ENCODE assay signal across 9 cellular contexts in genomic region chr5:67015577-67016290, GRCh38.
DNase-seq lines count a peak whose midpoint lies in the region; ATAC-seq, FAIRE-seq and TF ChIP-seq lines count a peak whose summit lies in the region.
"Had no signal": no experiment of that assay in that cellular context is flagged by ENCODE, and none has a peak within 500 bp of the region (broad histone marks: within the 10 kb centered on the region; RNA-seq: fewer than 3 reads in every experiment).

No MANE protein-coding gene starts in this region.

- H3K27ac ChIP-seq in astrocyte (ENCODE audit: low read depth, low read length): peak overlapping the region; percentile 67

- intact Hi-C loops in left colon (cut with DNase I, micrococcal nuclease): no loop called here

- H3K9me3 ChIP-seq in astrocyte (ENCODE audit: insufficient read depth, low read depth, low read length): no peaks in the 10 kb centered on the region

- H2AFZ ChIP-seq in astrocyte (ENCODE audit: low read depth, low read length): no peak overlapping the region

- peaks cover 51% of the 10 kb centered on the region for H3K4me1 ChIP-seq in astrocyte (ENCODE audit: insufficient read depth, low read length)

- H3K4me3 Mint-ChIP-seq in astrocyte (ENCODE audit: unreplicated experiment) (peak overlapping the region; percentile 10), type B pancreatic cell (peak overlapping the region; percentile 2)
- H3K4me3 Mint-ChIP-seq: B cell had no signal

- no peaks in the 10 kb centered on the region for H3K36me3 ChIP-seq in astrocyte (ENCODE audit: insufficient read depth, low read length)

- ATAC-seq in left colon: peak; percentile 63
- no peak for ATAC-seq in GM21360 (IDR thresholded peaks at IDR 0.05; ENCODE audit: unreplicated experiment)

- peak overlapping the region; percentile 18 for H3K4me3 ChIP-seq in astrocyte (ENCODE audit: insufficient read depth, low read depth, low read length)

- no peaks in the 10 kb centered on the region for H4K20me1 ChIP-seq in astrocyte (ENCODE audit: insufficient read depth, low read length)

- peaks cover 62% of the 10 kb centered on the region for H3K4me1 Mint-ChIP-seq in astrocyte (ENCODE audit: low read depth, unreplicated experiment)
- peaks cover 49% of the 10 kb centered on the region for H3K4me1 Mint-ChIP-seq in type B pancreatic cell (ENCODE audit: unreplicated experiment)

- DNase-seq in NCI-H82 (lab: John Stamatoyannopoulos, UW) (peak; percentile 11), NCI-H82 treated with DMSO at 0.1 percent for 48 hours (lab: John Stamatoyannopoulos, UW; ENCODE audit: unreplicated experiment) (no peak), astrocyte (ENCODE audit: low read depth) (peak; percentile 91), left colon (no peak), type B pancreatic cell (ENCODE audit: extremely low spot score, unreplicated experiment) (no peak), middle frontal gyrus (ENCODE audit: extremely low spot score, low spot score) (no peak)
- no peak for DNase-seq in activated CD4-positive, alpha-beta T cell treated with anti-CD3 and anti-CD28 coated beads for 48 hours

- no peaks in the 10 kb centered on the region for H3K27me3 ChIP-seq in astrocyte (ENCODE audit: insufficient read depth, low read length)

- H3K27ac Mint-ChIP-seq in astrocyte (ENCODE audit: unreplicated experiment) (peak overlapping the region; percentile 85), type B pancreatic cell (peak overlapping the region; percentile 62)
- H3K27ac Mint-ChIP-seq: B cell had no signal

- peak overlapping the region; percentile 60 for H3K9ac ChIP-seq in astrocyte (ENCODE audit: low read length)

- H3K27me3 Mint-ChIP-seq in astrocyte (ENCODE audit: low read depth, unreplicated experiment) (no peaks in the 10 kb centered on the region), type B pancreatic cell (no peaks in the 10 kb centered on the region)
- H3K27me3 Mint-ChIP-seq: B cell had no signal

- no peak for TF ChIP-seq CTCF in astrocyte (IDR thresholded peaks at IDR 0.05; ENCODE audit: insufficient read depth, low read depth, low read length)
- TF ChIP-seq CTCF in type B pancreatic cell (conservative IDR thresholded peaks at IDR 0.05): no peak

- H3K9me3 Mint-ChIP-seq in astrocyte (ENCODE audit: unreplicated experiment): no peaks in the 10 kb centered on the region
- H3K9me3 Mint-ChIP-seq in type B pancreatic cell: no peaks in the 10 kb centered on the region

- H3K79me2 ChIP-seq in astrocyte (ENCODE audit: insufficient read depth, low read length): peaks cover 87% of the 10 kb centered on the region

- H3K36me3 Mint-ChIP-seq in astrocyte (ENCODE audit: low read depth, unreplicated experiment) (no peaks in the 10 kb centered on the region), type B pancreatic cell (no peaks in the 10 kb centered on the region)

- no peak for FAIRE-seq in astrocyte (lab: Jason Lieb, UNC)

- peak overlapping the region; percentile 72 for H3K4me2 ChIP-seq in astrocyte (ENCODE audit: low read length)

Comparison
In these comparisons a context has a peak if more than half of its experiments do, and no peak if none do; other contexts are left out.
1. DNase-seq: peak in NCI-H82 (single experiment) and astrocyte (single experiment); none in NCI-H82 treated with DMSO at 0.1 percent for 48 hours (single experiment), left colon (0 of 2), type B pancreatic cell (single experiment), activated CD4-positive, alpha-beta T cell treated with anti-CD3 and anti-CD28 coated beads for 48 hours (single experiment) and middle frontal gyrus (single experiment).